Comparison of ENCODE assay signal across 8 cellular contexts in the genomic region with DNA sequence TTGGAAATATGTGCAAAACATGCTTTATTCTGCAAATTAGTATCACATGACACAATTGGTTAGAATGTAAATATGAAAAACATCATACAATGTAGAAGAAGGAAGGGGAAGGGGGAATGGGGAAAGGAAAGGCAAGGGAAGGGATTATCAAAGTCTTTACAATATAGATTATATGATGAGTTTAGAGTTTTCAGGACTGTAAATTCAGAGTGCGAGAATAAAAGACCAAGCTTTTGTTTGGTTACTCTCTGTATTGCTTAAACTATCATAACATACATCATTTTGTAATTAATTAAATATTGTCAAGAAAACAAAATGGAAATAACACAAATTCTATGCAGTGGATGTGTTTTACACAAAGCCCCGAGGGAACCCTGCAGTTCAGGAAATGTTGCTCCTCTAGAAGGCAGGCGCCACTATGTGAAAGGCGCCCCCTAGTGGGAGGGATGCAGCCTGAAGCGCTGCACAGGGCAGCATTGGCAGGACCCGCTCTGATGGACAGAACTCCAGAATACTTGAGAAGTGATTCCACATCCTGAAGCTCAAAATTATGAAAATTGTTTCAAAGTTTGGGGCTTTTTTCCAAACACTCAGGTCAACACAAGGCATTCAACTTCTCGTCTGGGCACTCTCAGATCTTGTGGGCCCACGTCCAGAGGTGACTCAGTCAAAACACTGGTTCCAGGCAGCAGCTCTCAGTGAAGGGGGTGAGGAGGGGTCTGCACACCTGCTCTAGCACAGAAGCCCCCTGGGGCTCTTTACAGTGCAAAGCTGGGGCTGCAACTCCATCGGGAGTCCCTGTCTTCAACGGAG. TPM values are rescaled to one million over a fixed set of nuclear protein-coding genes. Genes with fewer than 3 reads are reported as not detected.
DNase-seq lines count a peak whose midpoint lies in the region; ATAC-seq, FAIRE-seq and TF ChIP-seq lines count a peak whose summit lies in the region.

No MANE protein-coding gene starts in this region.

- POLR2A ChIA-PET in CD4-positive, alpha-beta memory T cell (lab: Charles Lee; ENCODE audit: partially characterized antibody) = no interaction called here

- peaks cover 0 to 2% (median under 1%) of the 10 kb centered on the region in 4 donors for H3K4me1 Mint-ChIP-seq in CD4-positive, alpha-beta memory T cell

- H3K36me3 ChIP-seq in CD4-positive, alpha-beta memory T cell (ENCODE audit: insufficient read depth, low read length) = no peaks in the 10 kb centered on the region
- H3K36me3 ChIP-seq in testis (ENCODE audit: low read depth, missing control alignments) = no peaks in the 10 kb centered on the region

- CTCF ChIA-PET in CD4-positive, alpha-beta memory T cell (lab: Charles Lee; ENCODE audit: partially characterized antibody) = interaction anchor here (0.7 to 6.1 kb wide), 12 partner anchors 10 to 509 kb away, joined by 3 to 47 read pairs (median 6); no protein-coding TSS in a partner anchor

- no peak overlapping the region for H3K27ac ChIP-seq in CD4-positive, alpha-beta memory T cell (ENCODE audit: low read depth, low read length)
- H3K27ac ChIP-seq in testis = no peak overlapping the region

- H3K4me3 Mint-ChIP-seq in CD4-positive, alpha-beta memory T cell = no peak overlapping the region

- peak; percentile 89 for ATAC-seq in GM19351 (IDR thresholded peaks at IDR 0.05; ENCODE audit: unreplicated experiment)
- peak; percentile 88 for ATAC-seq in HG03565 (IDR thresholded peaks at IDR 0.05; ENCODE audit: unreplicated experiment)
- ATAC-seq in omental fat pad (ENCODE audit: low FRiP score) = no peak

- intact Hi-C loops in CD4-positive, alpha-beta memory T cell (cut with micrococcal nuclease) = loop anchor here (5.0 kb wide), 1 partner anchor 270 kb away; no protein-coding TSS in a partner anchor
- intact Hi-C loops in testis (cut with DNase I; ENCODE audit: low total_unique reads) = no loop called here

- H3K27ac Mint-ChIP-seq in CD4-positive, alpha-beta memory T cell = no peak overlapping the region

- 41 to 43% methylated on average over 10 of the region's 10 CpGs for WGBS in testis, 2 donors

- TF ChIP-seq CTCF in foreskin fibroblast (IDR thresholded peaks at IDR 0.05; ENCODE audit: low read depth, low read length) (peak; percentile 93), omental fat pad (IDR thresholded peaks at IDR 0.05) (no peak), testis (IDR thresholded peaks at IDR 0.05) (peak; percentile 56 to 91 (median 64))

- H3K4me3 ChIP-seq in CD4-positive, alpha-beta memory T cell (ENCODE audit: low read length in 2 of 2) = no peak overlapping the region
- H3K4me3 ChIP-seq in foreskin fibroblast (ENCODE audit: low read depth in 1 of 2, low read length in 2 of 2) (no peak overlapping the region), testis (no peak overlapping the region)

- no peaks in the 10 kb centered on the region for H3K4me1 ChIP-seq in CD4-positive, alpha-beta memory T cell (ENCODE audit: insufficient read depth, low read length)
- H3K4me1 ChIP-seq in testis = no peaks in the 10 kb centered on the region

- FAIRE-seq in RCC 7860 (lab: Jason Lieb, UNC) = no peak

- no peak for TF ChIP-seq POLR2A in testis (IDR thresholded peaks at IDR 0.05)

- H3K36me3 Mint-ChIP-seq in CD4-positive, alpha-beta memory T cell = no peaks in the 10 kb centered on the region

- no peaks in the 10 kb centered on the region for H3K27me3 ChIP-seq in CD4-positive, alpha-beta memory T cell (ENCODE audit: insufficient read depth, low read length)
- no peaks in the 10 kb centered on the region for H3K27me3 ChIP-seq in testis

- no peaks in the 10 kb centered on the region for H3K9me3 ChIP-seq in CD4-positive, alpha-beta memory T cell (ENCODE audit: control insufficient read depth in 1 of 2, low read length in 2 of 2)
- no peaks in the 10 kb centered on the region for H3K9me3 ChIP-seq in testis

- peaks cover 0 to 3% of the 10 kb centered on the region in 2 donors for H3K27me3 Mint-ChIP-seq in CD4-positive, alpha-beta memory T cell

- H3K9me3 Mint-ChIP-seq in CD4-positive, alpha-beta memory T cell = no peaks in the 10 kb centered on the region

- DNase-seq in CD4-positive, alpha-beta memory T cell = peak; percentile 51 to 63 (median 55)
- DNase-seq in RCC 7860 (ENCODE audit: low spot score) = peak; percentile 29
- DNase-seq in activated T-helper 1 cell treated with anti-CD3 and anti-CD28 coated beads, Interleukin-2, amount 50 U/mL, for 16 hours (ENCODE audit: low read depth in 1 of 2, low spot score in 1 of 2) = peak; percentile 47 to 50
- DNase-seq in foreskin fibroblast = peak; percentile 49 to 87
- DNase-seq in omental fat pad (ENCODE audit: low spot score) = peak; percentile 62
- DNase-seq in testis = peak; percentile 89

RNA-seq across cellular contexts. Expression of a gene that starts 31.6 kb away (rescaled TPM):
- 10 to 100 TPM; 14.2 to 16.6 TPM for total RNA-seq in CD4-positive, alpha-beta memory T cell
- polyA plus RNA-seq in CD4-positive, alpha-beta memory T cell = 10 to 100 TPM; 35.6 to 49.4 TPM
- total RNA-seq in omental fat pad (10 to 100 TPM in 2 of 4 donors, 1 to 10 TPM in 2; 7.1 to 16.4 (median 11.0) TPM), testis (10 to 100 TPM; 51.5 to 53.0 TPM)
- 69.6 TPM for polyA plus RNA-seq in testis (ENCODE audit: insufficient read depth, low read depth, low replicate concordance)

Comparison
In these comparisons a context has a peak if more than half of its experiments do, and no peak if none do; other contexts are left out.
1. DNase-seq: peak in every context shown above with its lines; median percentile 89 in testis; 68 in foreskin fibroblast; 62 in omental fat pad; 55 in CD4-positive, alpha-beta memory T cell; 48 in activated T-helper 1 cell treated with anti-CD3 and anti-CD28 coated beads, Interleukin-2, amount 50 U/mL, for 16 hours; 29 in RCC 7860.
2. CTCF ChIP-seq: peak in foreskin fibroblast (single experiment) and testis (3 of 3); none in omental fat pad (0 of 3).